21 cellular contexts compared by ENCODE assay signal in genomic region chr17:63464691-63465090, GRCh38. TPM values are rescaled to one million over a fixed set of nuclear protein-coding genes. Genes with fewer than 3 reads are reported as not detected.
"Had no signal": no experiment of that assay in that cellular context is flagged by ENCODE, and none has a peak within 500 bp of the region (broad histone marks: within the 10 kb centered on the region; RNA-seq: fewer than 3 reads in every experiment).

No MANE protein-coding gene starts in this region.

- FAIRE-seq: TTC549 had no signal

- H3K4me3 Mint-ChIP-seq: activated CD4-positive, alpha-beta memory T cell treated with anti-CD3 and anti-CD28 coated beads for 36 hours; activated CD8-positive, alpha-beta memory T cell treated with anti-CD3 and anti-CD28 coated beads, Interleukin-2, amount 10 ng/mL, durations not matched to agents 7 days and 5 days; activated naive CD8-positive, alpha-beta T cell had no signal

- H3K27ac Mint-ChIP-seq: activated CD4-positive, alpha-beta memory T cell treated with anti-CD3 and anti-CD28 coated beads for 36 hours; activated CD8-positive, alpha-beta memory T cell treated with anti-CD3 and anti-CD28 coated beads, Interleukin-2, amount 10 ng/mL, durations not matched to agents 7 days and 5 days; activated naive CD8-positive, alpha-beta T cell had no signal

- H3K9me3 Mint-ChIP-seq: activated CD4-positive, alpha-beta memory T cell treated with anti-CD3 and anti-CD28 coated beads for 36 hours had no signal

- H3K36me3 ChIP-seq: gastroesophageal sphincter, heart left ventricle, prostate gland, right atrium auricular region, tibial artery had no signal

- DNase-seq: activated CD4-positive, alpha-beta memory T cell treated with anti-CD3 and anti-CD28 coated beads for 36 hours; activated CD4-positive, alpha-beta T cell treated with anti-CD3 and anti-CD28 coated beads for 4 hours; activated CD8-positive, alpha-beta memory T cell treated with anti-CD3 and anti-CD28 coated beads, Interleukin-2, amount 10 ng/mL, durations not matched to agents 7 days and 5 days; effector CD4-positive, alpha-beta T cell; heart left ventricle; kidney glomerular epithelial cell; left ventricle myocardium superior; stimulated activated CD4-positive, alpha-beta T cell treated with anti-CD3 and anti-CD28 coated beads, Interleukin-2, amount 100 ng/mL, for 24 hours; stimulated activated naive CD8-positive, alpha-beta T cell treated with anti-CD3 and anti-CD28 coated beads, Interleukin-15, Interleukin-2, amounts not matched to agents 100 U/mL and 50 U/mL, for 24 hours; substantia nigra; tibial artery had no signal

- H3K27ac ChIP-seq: gastroesophageal sphincter, heart left ventricle, prostate gland, right atrium auricular region, tibial artery had no signal

- H3K9me3 ChIP-seq: gastroesophageal sphincter, heart left ventricle, prostate gland, right atrium auricular region, tibial artery had no signal

- H3K4me1 ChIP-seq: gastroesophageal sphincter, prostate gland, right atrium auricular region, tibial artery had no signal

- H3K4me3 ChIP-seq: gastroesophageal sphincter, heart left ventricle, prostate gland, right atrium auricular region, tibial artery had no signal

- H3K27me3 Mint-ChIP-seq: activated CD4-positive, alpha-beta memory T cell treated with anti-CD3 and anti-CD28 coated beads for 36 hours had no signal

- H3K4me1 Mint-ChIP-seq: activated CD8-positive, alpha-beta memory T cell treated with anti-CD3 and anti-CD28 coated beads, Interleukin-2, amount 10 ng/mL, durations not matched to agents 7 days and 5 days had no signal

- ATAC-seq: activated CD8-positive, alpha-beta memory T cell treated with anti-CD3 and anti-CD28 coated beads, Interleukin-2, amount 10 ng/mL, durations not matched to agents 7 days and 5 days; esophagus mucosa; gastroesophageal sphincter; heart left ventricle; left ventricle myocardium superior; stimulated activated naive CD8-positive, alpha-beta T cell treated with anti-CD3 and anti-CD28 coated beads, Interleukin-15, Interleukin-2, amounts not matched to agents 100 U/mL and 50 U/mL, for 24 hours had no signal

- H3K27me3 ChIP-seq: heart left ventricle, right atrium auricular region had no signal

RNA-seq across cellular contexts. Expression of gene KCNH6, which starts 58.5 kb away (rescaled TPM):
- total RNA-seq: activated CD4-positive, alpha-beta memory T cell treated with anti-CD3 and anti-CD28 coated beads for 36 hours; activated CD8-positive, alpha-beta memory T cell treated with anti-CD3 and anti-CD28 coated beads, Interleukin-2, amount 10 ng/mL, durations not matched to agents 7 days and 5 days; esophagus mucosa; gastroesophageal sphincter; heart left ventricle; left ventricle myocardium superior; omental fat pad; right atrium auricular region; skeletal muscle tissue; urinary bladder had no signal
- polyA plus RNA-seq: neural cell, urinary bladder had no signal
